In genomic region chr18:73879771-73880170, GRCh38 we compare ENCODE assay signal across 22 cellular contexts.
A peak's percentile ranks its signal among the peaks of the same experiment; 100 is the strongest.
DNase-seq lines count a peak whose midpoint lies in the region; ATAC-seq lines count a peak whose summit lies in the region.
"Had no signal": no experiment of that assay in that cellular context is flagged by ENCODE, and none has a peak within 500 bp of the region (broad histone marks: within the 10 kb centered on the region; RNA-seq: fewer than 3 reads in every experiment).

No MANE protein-coding gene starts in this region.

- H3K4me2 ChIP-seq in mesendoderm (ENCODE audit: low read length), result no peak overlapping the region
- H3K4me2 ChIP-seq: GM23338 had no signal

- H3K27ac Mint-ChIP-seq in activated naive CD4-positive, alpha-beta T cell treated with anti-CD3 and anti-CD28 coated beads, Interleukin-2, amount 50 U/mL, for 72 hours, result no peak overlapping the region
- no peak overlapping the region for H3K27ac Mint-ChIP-seq in activated CD4-positive, alpha-beta T cell treated with anti-CD3 and anti-CD28 coated beads, Interleukin-2, amount 10 ng/mL, durations not matched to agents 7 days and 5 days
- H3K27ac Mint-ChIP-seq: activated CD4-positive, alpha-beta memory T cell treated with anti-CD3 and anti-CD28 coated beads, Interleukin-2, amount 10 ng/mL, durations not matched to agents 7 days and 5 days; activated naive CD4-positive, alpha-beta T cell treated with anti-CD3 and anti-CD28 coated beads for 36 hours; brain; CD4-positive, alpha-beta T cell; GM23338; T-helper 1 cell treated with Interleukin-12 subunit alpha and Interleukin-12 subunit beta and Interleukin-4 antibody, amounts not matched to agents 30 μg/mL and 1 μg/mL, for 36 hours had no signal

- no peak overlapping the region for H2BK120ac ChIP-seq in mesendoderm (ENCODE audit: low read depth, low read length)

- no peak overlapping the region for H3K27ac ChIP-seq in mesendoderm (ENCODE audit: low read depth, low read length)
- H3K27ac ChIP-seq: prostate gland, uterus had no signal

- H2AK5ac ChIP-seq in mesendoderm (ENCODE audit: low read length), result no peak overlapping the region

- H3K4me3 Mint-ChIP-seq in activated CD4-positive, alpha-beta T cell treated with anti-CD3 and anti-CD28 coated beads, Interleukin-2, amount 10 ng/mL, durations not matched to agents 7 days and 5 days, result no peak overlapping the region
- H3K4me3 Mint-ChIP-seq: activated CD4-positive, alpha-beta memory T cell treated with anti-CD3 and anti-CD28 coated beads, Interleukin-2, amount 10 ng/mL, durations not matched to agents 7 days and 5 days; activated naive CD4-positive, alpha-beta T cell treated with anti-CD3 and anti-CD28 coated beads for 36 hours; brain; CD4-positive, alpha-beta T cell; GM23338; neural crest cell; T-helper 1 cell treated with Interleukin-12 subunit alpha and Interleukin-12 subunit beta and Interleukin-4 antibody, amounts not matched to agents 30 μg/mL and 1 μg/mL, for 36 hours had no signal

- no peak overlapping the region for H3K4me3 ChIP-seq in mesendoderm (ENCODE audit: low read length)
- H3K4me3 ChIP-seq: GM23338, prostate gland, uterus had no signal

- H3K27me3 ChIP-seq in mesendoderm (ENCODE audit: insufficient read depth, low read length, poor library complexity), result no peaks in the 10 kb centered on the region
- H3K27me3 ChIP-seq: uterus had no signal

- ATAC-seq in activated naive CD4-positive, alpha-beta T cell treated with anti-CD3 and anti-CD28 coated beads, Interleukin-2, amount 50 U/mL, for 72 hours, result no peak
- no peak for ATAC-seq in HG03354 (IDR thresholded peaks at IDR 0.05; ENCODE audit: poor library complexity, severe bottlenecking, unreplicated experiment)
- ATAC-seq: GM23338 had no signal

- H3K36me3 Mint-ChIP-seq in activated naive CD4-positive, alpha-beta T cell treated with anti-CD3 and anti-CD28 coated beads, Interleukin-2, amount 50 U/mL, for 72 hours, result no peaks in the 10 kb centered on the region
- no peaks in the 10 kb centered on the region for H3K36me3 Mint-ChIP-seq in activated CD4-positive, alpha-beta T cell treated with anti-CD3 and anti-CD28 coated beads, Interleukin-2, amount 10 ng/mL, durations not matched to agents 7 days and 5 days (ENCODE audit: low read depth)
- H3K36me3 Mint-ChIP-seq: brain had no signal

- H3K27me3 Mint-ChIP-seq in activated CD4-positive, alpha-beta T cell treated with anti-CD3 and anti-CD28 coated beads, Interleukin-2, amount 10 ng/mL, durations not matched to agents 7 days and 5 days, result peaks cover 2% of the 10 kb centered on the region
- H3K27me3 Mint-ChIP-seq: activated CD4-positive, alpha-beta memory T cell treated with anti-CD3 and anti-CD28 coated beads, Interleukin-2, amount 10 ng/mL, durations not matched to agents 7 days and 5 days; brain; CD4-positive, alpha-beta T cell had no signal

- no peak overlapping the region for H4K5ac ChIP-seq in mesendoderm (ENCODE audit: low read length)

- no peaks in the 10 kb centered on the region for H3K9me3 Mint-ChIP-seq in activated naive CD4-positive, alpha-beta T cell treated with anti-CD3 and anti-CD28 coated beads, Interleukin-2, amount 50 U/mL, for 72 hours
- no peaks in the 10 kb centered on the region for H3K9me3 Mint-ChIP-seq in activated CD4-positive, alpha-beta T cell treated with anti-CD3 and anti-CD28 coated beads, Interleukin-2, amount 10 ng/mL, durations not matched to agents 7 days and 5 days
- H3K9me3 Mint-ChIP-seq: activated naive CD4-positive, alpha-beta T cell treated with anti-CD3 and anti-CD28 coated beads for 36 hours; CD4-positive, alpha-beta T cell; T-helper 1 cell treated with Interleukin-12 subunit alpha and Interleukin-12 subunit beta and Interleukin-4 antibody, amounts not matched to agents 30 μg/mL and 1 μg/mL, for 36 hours had no signal

- no peak overlapping the region for H3K23ac ChIP-seq in mesendoderm (ENCODE audit: low read length)

- H3K4me1 ChIP-seq in mesendoderm (ENCODE audit: control insufficient read depth, low read depth, low read length), result no peaks in the 10 kb centered on the region
- H3K4me1 ChIP-seq: prostate gland, uterus had no signal

- H3K4ac ChIP-seq in mesendoderm (ENCODE audit: low read depth, low read length), result no peak overlapping the region

- no CpG with 5 or more reads among the region's 2 CpGs for WGBS in mesendoderm (ENCODE audit: extremely low coverage, insufficient coverage, low lambda C conversion rate)

- H3K36me3 ChIP-seq in mesendoderm (ENCODE audit: control insufficient read depth, insufficient read depth, low read length), result no peaks in the 10 kb centered on the region
- H3K36me3 ChIP-seq: prostate gland, uterus had no signal

- H2BK15ac ChIP-seq in mesendoderm (replicated peaks; ENCODE audit: low read depth), result no peak overlapping the region

- CTCF ChIA-PET in activated CD4-positive, alpha-beta T cell treated with anti-CD3 and anti-CD28 coated beads, Interleukin-2, amount 10 ng/mL, durations not matched to agents 7 days and 5 days (lab: Charles Lee), result no interaction called here

- no peak overlapping the region for H2BK5ac ChIP-seq in mesendoderm (ENCODE audit: low read length)

- H3K79me2 ChIP-seq in mesendoderm (ENCODE audit: control insufficient read depth, insufficient read depth, low read length), result no peaks in the 10 kb centered on the region

- no peaks in the 10 kb centered on the region for H3K79me1 ChIP-seq in mesendoderm (ENCODE audit: low read length)

- DNase-seq in DMS53 (lab: John Stamatoyannopoulos, UW) (peak; percentile 71), OCI-M1 (lab: John Stamatoyannopoulos, UW) (peak; percentile 39), dedifferentiated amniotic fluid mesenchymal stem cell (ENCODE audit: extremely low spot score) (peak; percentile 37), mesendoderm (peak; percentile 39), DMS 273 (lab: John Stamatoyannopoulos, UW; ENCODE audit: unreplicated experiment) (no peak)
- DNase-seq in activated naive CD4-positive, alpha-beta T cell treated with anti-CD3 and anti-CD28 coated beads, Interleukin-2, amount 50 U/mL, for 72 hours (ENCODE audit: low spot score in 2 of 2), result no peak
- DNase-seq in activated CD4-positive, alpha-beta T cell treated with anti-CD3 and anti-CD28 coated beads, Interleukin-2, amount 10 ng/mL, durations not matched to agents 7 days and 5 days, result no peak
- DNase-seq: activated CD4-positive, alpha-beta memory T cell treated with anti-CD3 and anti-CD28 coated beads, Interleukin-2, amount 10 ng/mL, durations not matched to agents 7 days and 5 days; activated naive CD4-positive, alpha-beta T cell treated with anti-CD3 and anti-CD28 coated beads for 36 hours; CD4-positive, alpha-beta T cell; cortex of kidney; DND-41; NCI-H1436 treated with DMSO at 0.1 percent for 48 hours; NCI-H748 treated with DMSO at 0.1 percent for 48 hours; SHP77; uterus had no signal

- H3K18ac ChIP-seq in mesendoderm (ENCODE audit: low read length), result no peak overlapping the region

- no peak overlapping the region for H3K9ac ChIP-seq in mesendoderm (ENCODE audit: low read length)

- peaks cover 6% of the 10 kb centered on the region for H3K4me1 Mint-ChIP-seq in activated CD4-positive, alpha-beta T cell treated with anti-CD3 and anti-CD28 coated beads, Interleukin-2, amount 10 ng/mL, durations not matched to agents 7 days and 5 days
- H3K4me1 Mint-ChIP-seq: activated CD4-positive, alpha-beta memory T cell treated with anti-CD3 and anti-CD28 coated beads, Interleukin-2, amount 10 ng/mL, durations not matched to agents 7 days and 5 days; GM23338 had no signal

- H3K56ac ChIP-seq in mesendoderm (ENCODE audit: low read length), result no peak overlapping the region

- POLR2A ChIA-PET in activated CD4-positive, alpha-beta T cell treated with anti-CD3 and anti-CD28 coated beads, Interleukin-2, amount 10 ng/mL, durations not matched to agents 7 days and 5 days (lab: Charles Lee), result no interaction called here

- no peak overlapping the region for H4K8ac ChIP-seq in mesendoderm (ENCODE audit: low read depth, low read length)

Comparison
In these comparisons a context has a peak if more than half of its experiments do, and no peak if none do; other contexts are left out.
1. DNase-seq: peak in DMS53 (single experiment), OCI-M1 (single experiment), dedifferentiated amniotic fluid mesenchymal stem cell (single experiment) and mesendoderm (single experiment); none in activated naive CD4-positive, alpha-beta T cell treated with anti-CD3 and anti-CD28 coated beads, Interleukin-2, amount 50 U/mL, for 72 hours (0 of 2), DMS 273 (single experiment) and activated CD4-positive, alpha-beta T cell treated with anti-CD3 and anti-CD28 coated beads, Interleukin-2, amount 10 ng/mL, durations not matched to agents 7 days and 5 days (single experiment).